ENCODE assay signal across 12 cellular contexts in the genomic region with DNA sequence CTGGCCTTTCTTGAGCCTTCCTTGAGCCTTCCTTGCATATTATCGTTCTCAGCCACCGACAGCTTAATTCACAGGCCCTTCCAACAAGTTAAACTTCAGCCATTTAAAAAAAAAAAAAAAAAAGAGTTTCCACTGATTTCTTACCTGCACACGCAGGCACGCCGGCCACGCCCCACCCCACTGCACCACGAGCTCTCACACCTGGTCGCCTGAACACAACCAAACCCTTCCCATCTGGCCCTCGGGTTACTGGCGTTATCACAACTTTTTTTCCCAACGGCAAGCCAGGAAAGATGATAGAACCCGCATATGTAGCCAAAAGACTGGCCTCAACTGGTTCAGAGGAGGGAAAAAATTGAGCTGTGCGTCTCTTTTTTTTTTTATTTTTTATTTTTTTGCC. TPM values are rescaled to one million over a fixed set of nuclear protein-coding genes. Genes with fewer than 3 reads are reported as not detected.
A peak's percentile ranks its signal among the peaks of the same experiment; 100 is the strongest.
DNase-seq lines count a peak whose midpoint lies in the region; ATAC-seq and TF ChIP-seq lines count a peak whose summit lies in the region.
"Had no signal": no experiment of that assay in that cellular context is flagged by ENCODE, and none has a peak within 500 bp of the region (broad histone marks: within the 10 kb centered on the region; RNA-seq: fewer than 3 reads in every experiment).

No MANE protein-coding gene starts in this region.

- H3K27me3 Mint-ChIP-seq in type B pancreatic cell, result no peaks in the 10 kb centered on the region
- H3K27me3 Mint-ChIP-seq in activated CD8-positive, alpha-beta T cell treated with anti-CD3 and anti-CD28 coated beads, Interleukin-2, amount 10 ng/mL, durations not matched to agents 7 days and 5 days (ENCODE audit: low read depth), result peaks cover 47% of the 10 kb centered on the region

- DNase-seq in left ventricle myocardium superior (no peak), right atrium auricular region (ENCODE audit: low spot score) (no peak), SJCRH30 (no peak), left kidney (ENCODE audit: low read depth, low spot score) (peak; percentile 55), type B pancreatic cell (ENCODE audit: extremely low spot score, unreplicated experiment) (no peak), testis (no peak), SIG-M5 treated with dmso at 0.1 percent for 504 hours (lab: John Stamatoyannopoulos, UW; ENCODE audit: unreplicated experiment) (no peak)
- no peak for DNase-seq in activated CD8-positive, alpha-beta T cell treated with anti-CD3 and anti-CD28 coated beads, Interleukin-2, amount 10 ng/mL, durations not matched to agents 7 days and 5 days
- DNase-seq: activated naive CD4-positive, alpha-beta T cell treated with Interleukin-2 at 50 U/mL for 16 hours; effector CD4-positive, alpha-beta T cell; naive thymus-derived CD8-positive, alpha-beta T cell; PC-9 had no signal

- no peaks in the 10 kb centered on the region for H3K36me3 ChIP-seq in right atrium auricular region
- peaks cover 4% of the 10 kb centered on the region; the same call in 1 of the 2 replicates for H3K36me3 ChIP-seq in SJCRH30
- H3K36me3 ChIP-seq in testis (ENCODE audit: low read depth, missing control alignments), result no peaks in the 10 kb centered on the region

- CTCF ChIA-PET in activated CD8-positive, alpha-beta T cell treated with anti-CD3 and anti-CD28 coated beads, Interleukin-2, amount 10 ng/mL, durations not matched to agents 7 days and 5 days (lab: Charles Lee), result no interaction called here

- peaks cover 0 to 18% of the 10 kb centered on the region in 2 donors for H3K4me1 ChIP-seq in right atrium auricular region
- peaks cover 61% of the 10 kb centered on the region for H3K4me1 ChIP-seq in SJCRH30
- H3K4me1 ChIP-seq in testis, result no peaks in the 10 kb centered on the region

- TF ChIP-seq CTCF in right atrium auricular region (IDR thresholded peaks at IDR 0.05), result no peak
- no peak for TF ChIP-seq CTCF in type B pancreatic cell (conservative IDR thresholded peaks at IDR 0.05)
- no peak for TF ChIP-seq CTCF in testis (IDR thresholded peaks at IDR 0.05)

- H3K36me3 Mint-ChIP-seq in type B pancreatic cell, result peaks cover 21% of the 10 kb centered on the region
- no peaks in the 10 kb centered on the region for H3K36me3 Mint-ChIP-seq in activated CD8-positive, alpha-beta T cell treated with anti-CD3 and anti-CD28 coated beads, Interleukin-2, amount 10 ng/mL, durations not matched to agents 7 days and 5 days (ENCODE audit: low read depth)
- H3K36me3 Mint-ChIP-seq: naive thymus-derived CD8-positive, alpha-beta T cell had no signal

- H3K27me3 ChIP-seq in right atrium auricular region (no peaks in the 10 kb centered on the region), SJCRH30 (no peaks in the 10 kb centered on the region), testis (no peaks in the 10 kb centered on the region)

- H3K9me3 ChIP-seq in right atrium auricular region (no peaks in the 10 kb centered on the region), SJCRH30 (replicated peaks) (no peaks in the 10 kb centered on the region), testis (no peaks in the 10 kb centered on the region)

- no peaks in the 10 kb centered on the region for H3K9me3 Mint-ChIP-seq in type B pancreatic cell
- H3K9me3 Mint-ChIP-seq in activated CD8-positive, alpha-beta T cell treated with anti-CD3 and anti-CD28 coated beads, Interleukin-2, amount 10 ng/mL, durations not matched to agents 7 days and 5 days (ENCODE audit: insufficient read depth), result no peaks in the 10 kb centered on the region
- H3K9me3 Mint-ChIP-seq: naive thymus-derived CD8-positive, alpha-beta T cell had no signal

- H3K4me1 Mint-ChIP-seq in type B pancreatic cell (ENCODE audit: unreplicated experiment), result peaks cover 78% of the 10 kb centered on the region
- H3K4me1 Mint-ChIP-seq in activated CD8-positive, alpha-beta T cell treated with anti-CD3 and anti-CD28 coated beads, Interleukin-2, amount 10 ng/mL, durations not matched to agents 7 days and 5 days (ENCODE audit: low read depth), result peaks cover 7% of the 10 kb centered on the region

- no peak overlapping the region for H3K4me3 ChIP-seq in right atrium auricular region
- peak overlapping the region; percentile 57 for H3K4me3 ChIP-seq in SJCRH30
- no peak overlapping the region for H3K4me3 ChIP-seq in testis
- H3K4me3 ChIP-seq: PC-9 had no signal

- intact Hi-C loops in left ventricle myocardium superior (cut with micrococcal nuclease) (no loop called here), testis (cut with DNase I; ENCODE audit: low total_unique reads) (no loop called here)

- WGBS in testis, 2 donors, result 50 to 58% methylated on average over 13 of the region's 13 CpGs

- no peak for TF ChIP-seq POLR2A in testis (IDR thresholded peaks at IDR 0.05)

- peak overlapping the region; percentile 94 for H3K27ac Mint-ChIP-seq in type B pancreatic cell
- no peak overlapping the region for H3K27ac Mint-ChIP-seq in activated CD8-positive, alpha-beta T cell treated with anti-CD3 and anti-CD28 coated beads, Interleukin-2, amount 10 ng/mL, durations not matched to agents 7 days and 5 days

- POLR2A ChIA-PET in activated CD8-positive, alpha-beta T cell treated with anti-CD3 and anti-CD28 coated beads, Interleukin-2, amount 10 ng/mL, durations not matched to agents 7 days and 5 days (lab: Charles Lee), result no interaction called here

- peak overlapping the region; percentile 86 for H3K4me3 Mint-ChIP-seq in type B pancreatic cell
- H3K4me3 Mint-ChIP-seq in activated CD8-positive, alpha-beta T cell treated with anti-CD3 and anti-CD28 coated beads, Interleukin-2, amount 10 ng/mL, durations not matched to agents 7 days and 5 days, result no peak overlapping the region

- ATAC-seq in left ventricle myocardium superior, result peak; percentile 29
- no peak for ATAC-seq in activated CD8-positive, alpha-beta T cell treated with anti-CD3 and anti-CD28 coated beads, Interleukin-2, amount 10 ng/mL, durations not matched to agents 7 days and 5 days
- ATAC-seq: naive thymus-derived CD8-positive, alpha-beta T cell had no signal

- no peak overlapping the region for H3K27ac ChIP-seq in right atrium auricular region
- peak overlapping the region; percentile 94 for H3K27ac ChIP-seq in SJCRH30
- no peak overlapping the region for H3K27ac ChIP-seq in testis
- H3K27ac ChIP-seq: PC-9 had no signal

RNA-seq across cellular contexts. Expression of a gene that starts 23.2 kb away (rescaled TPM):
- 31.2 TPM for total RNA-seq in left ventricle myocardium superior
- total RNA-seq in right atrium auricular region, result 1 to 10 TPM; 2.2 to 3.3 TPM
- total RNA-seq in SJCRH30 (2014; rRNA removed; shearing (Covaris generic)), result 23.1 and 29.7 TPM in 2 replicates
- 47.9 and 53.1 TPM in 2 replicates for total RNA-seq in type B pancreatic cell (ENCODE audit: low replicate concordance)
- 10 to 100 TPM in 1 of 2 donors, 1 to 10 TPM in 1; 4.1 to 11.6 TPM for total RNA-seq in testis
- polyA plus RNA-seq in testis (ENCODE audit: insufficient read depth, low read depth, low replicate concordance), result 5.1 TPM
- under 1 TPM in 1 of 2 experiments, not detected in 1; 0.03 TPM for total RNA-seq in activated CD8-positive, alpha-beta T cell treated with anti-CD3 and anti-CD28 coated beads, Interleukin-2, amount 10 ng/mL, durations not matched to agents 7 days and 5 days
- total RNA-seq: PC-9 had no signal
